Comparison of ENCODE assay signal across 1 cellular context in the genomic region with DNA sequence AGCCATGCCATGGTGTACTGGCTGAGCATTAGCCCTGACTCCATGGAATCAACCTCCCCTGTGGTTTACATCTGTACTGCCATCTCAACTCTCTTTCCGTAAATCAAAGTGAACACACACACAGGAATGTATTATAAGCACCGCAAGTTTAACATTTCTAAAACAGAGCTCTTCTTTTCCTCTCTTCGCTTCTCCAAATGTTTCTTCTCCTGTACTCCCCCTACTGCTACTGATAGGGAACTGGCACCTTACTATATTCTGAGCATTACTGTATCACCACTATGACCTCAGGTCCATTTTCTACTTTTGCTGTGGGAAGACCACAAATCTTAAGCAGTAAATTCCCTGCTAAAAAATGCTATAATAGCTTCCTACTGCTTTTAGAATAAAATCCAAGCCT.
TF ChIP-seq lines count a peak whose summit lies in the region.

No MANE protein-coding gene starts in this region.

TF ChIP-seq in HepG2, 621 proteins besides CTCF, POLR2A, EP300 and RAD21 (continued from another document):
- TF ChIP-seq, protein P1, sequence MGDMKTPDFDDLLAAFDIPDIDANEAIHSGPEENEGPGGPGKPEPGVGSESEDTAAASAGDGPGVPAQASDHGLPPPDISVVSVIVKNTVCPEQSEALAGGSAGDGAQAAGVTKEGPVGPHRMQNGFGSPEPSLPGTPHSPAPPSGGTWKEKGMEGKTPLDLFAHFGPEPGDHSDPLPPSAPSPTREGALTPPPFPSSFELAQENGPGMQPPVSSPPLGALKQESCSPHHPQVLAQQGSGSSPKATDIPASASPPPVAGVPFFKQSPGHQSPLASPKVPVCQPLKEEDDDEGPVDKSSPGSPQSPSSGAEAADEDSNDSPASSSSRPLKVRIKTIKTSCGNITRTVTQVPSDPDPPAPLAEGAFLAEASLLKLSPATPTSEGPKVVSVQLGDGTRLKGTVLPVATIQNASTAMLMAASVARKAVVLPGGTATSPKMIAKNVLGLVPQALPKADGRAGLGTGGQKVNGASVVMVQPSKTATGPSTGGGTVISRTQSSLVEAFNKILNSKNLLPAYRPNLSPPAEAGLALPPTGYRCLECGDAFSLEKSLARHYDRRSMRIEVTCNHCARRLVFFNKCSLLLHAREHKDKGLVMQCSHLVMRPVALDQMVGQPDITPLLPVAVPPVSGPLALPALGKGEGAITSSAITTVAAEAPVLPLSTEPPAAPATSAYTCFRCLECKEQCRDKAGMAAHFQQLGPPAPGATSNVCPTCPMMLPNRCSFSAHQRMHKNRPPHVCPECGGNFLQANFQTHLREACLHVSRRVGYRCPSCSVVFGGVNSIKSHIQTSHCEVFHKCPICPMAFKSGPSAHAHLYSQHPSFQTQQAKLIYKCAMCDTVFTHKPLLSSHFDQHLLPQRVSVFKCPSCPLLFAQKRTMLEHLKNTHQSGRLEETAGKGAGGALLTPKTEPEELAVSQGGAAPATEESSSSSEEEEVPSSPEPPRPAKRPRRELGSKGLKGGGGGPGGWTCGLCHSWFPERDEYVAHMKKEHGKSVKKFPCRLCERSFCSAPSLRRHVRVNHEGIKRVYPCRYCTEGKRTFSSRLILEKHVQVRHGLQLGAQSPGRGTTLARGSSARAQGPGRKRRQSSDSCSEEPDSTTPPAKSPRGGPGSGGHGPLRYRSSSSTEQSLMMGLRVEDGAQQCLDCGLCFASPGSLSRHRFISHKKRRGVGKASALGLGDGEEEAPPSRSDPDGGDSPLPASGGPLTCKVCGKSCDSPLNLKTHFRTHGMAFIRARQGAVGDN (CRISPR knock-in tag; IDR thresholded peaks at IDR 0.05) = no peak
- TF ChIP-seq, protein P2, sequence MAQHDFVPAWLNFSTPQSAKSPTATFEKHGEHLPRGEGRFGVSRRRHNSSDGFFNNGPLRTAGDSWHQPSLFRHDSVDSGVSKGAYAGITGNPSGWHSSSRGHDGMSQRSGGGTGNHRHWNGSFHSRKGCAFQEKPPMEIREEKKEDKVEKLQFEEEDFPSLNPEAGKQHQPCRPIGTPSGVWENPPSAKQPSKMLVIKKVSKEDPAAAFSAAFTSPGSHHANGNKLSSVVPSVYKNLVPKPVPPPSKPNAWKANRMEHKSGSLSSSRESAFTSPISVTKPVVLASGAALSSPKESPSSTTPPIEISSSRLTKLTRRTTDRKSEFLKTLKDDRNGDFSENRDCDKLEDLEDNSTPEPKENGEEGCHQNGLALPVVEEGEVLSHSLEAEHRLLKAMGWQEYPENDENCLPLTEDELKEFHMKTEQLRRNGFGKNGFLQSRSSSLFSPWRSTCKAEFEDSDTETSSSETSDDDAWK (CRISPR knock-in tag; IDR thresholded peaks at IDR 0.05) = no peak
- no peak for TF ChIP-seq ARNT2 (CRISPR knock-in tag; IDR thresholded peaks at IDR 0.05; ENCODE audit: low read depth)
- no peak for TF ChIP-seq HOXA3 (CRISPR knock-in tag; IDR thresholded peaks at IDR 0.05)
TF ChIP-seq in HepG2: peak in this region for 0.
